ENCODE assay signal across 14 cellular contexts in the genomic region with DNA sequence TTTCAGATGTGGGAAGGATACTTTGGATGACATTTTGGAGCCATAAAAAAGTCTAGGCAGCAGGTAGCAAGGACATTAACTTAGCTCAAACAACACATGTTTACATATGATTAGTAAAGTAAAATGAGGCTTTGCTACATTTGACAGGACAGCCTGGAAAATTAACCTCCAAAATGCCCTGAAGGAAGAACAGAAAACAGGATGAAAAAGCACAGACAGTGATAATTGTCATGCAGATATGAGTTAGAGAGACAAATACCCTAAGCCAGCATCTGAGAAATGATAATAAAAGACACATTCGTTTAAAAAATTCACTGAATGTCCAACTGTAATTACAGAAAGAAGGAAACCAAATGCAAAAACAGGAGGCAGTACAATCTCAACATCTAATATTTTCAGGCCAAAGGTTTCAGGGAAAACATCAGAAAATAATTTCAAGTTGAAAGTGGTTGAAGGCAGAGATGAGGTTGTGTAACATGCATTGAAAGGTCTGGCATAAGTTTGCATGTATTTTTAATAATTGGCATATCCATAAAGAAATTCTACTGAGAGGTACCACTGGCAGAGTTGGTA. TPM values are rescaled to one million over a fixed set of nuclear protein-coding genes. Genes with fewer than 3 reads are reported as not detected.
DNase-seq lines count a peak whose midpoint lies in the region; ATAC-seq and TF ChIP-seq lines count a peak whose summit lies in the region.
"Had no signal": no experiment of that assay in that cellular context is flagged by ENCODE, and none has a peak within 500 bp of the region (broad histone marks: within the 10 kb centered on the region; RNA-seq: fewer than 3 reads in every experiment).

No MANE protein-coding gene starts in this region.

- H3K9me3 ChIP-seq in Karpas-422 (ENCODE audit: low read length) (peaks cover 12% of the 10 kb centered on the region), SK-N-SH (no peaks in the 10 kb centered on the region)

- TF ChIP-seq CTCF in 22Rv1 (IDR thresholded peaks at IDR 0.05), result no peak
- TF ChIP-seq CTCF in SK-N-SH (IDR thresholded peaks at IDR 0.05), result no peak
- no peak for TF ChIP-seq CTCF in mesothelial cell of epicardium (IDR thresholded peaks at IDR 0.05; ENCODE audit: unreplicated experiment)

- no peak overlapping the region for H3K4me3 Mint-ChIP-seq in mesothelial cell of epicardium
- H3K4me3 Mint-ChIP-seq: CD4-positive, alpha-beta T cell; GM23338 had no signal

- no peak overlapping the region for H3K4me3 ChIP-seq in Karpas-422 (ENCODE audit: low read length)
- H3K4me3 ChIP-seq in SK-N-SH (ENCODE audit: low read depth in 2 of 2, low read length in 1 of 2), result no peak overlapping the region
- H3K4me3 ChIP-seq: GM23338 had no signal

- POLR2A ChIA-PET in SK-N-SH (lab: Yijun Ruan, JAX), result interaction anchor here (0.7 to 0.9 kb wide), 2 partner anchors 236 to 237 kb away, joined by 3 to 5 read pairs; a partner anchor contains a TSS

- no peaks in the 10 kb centered on the region for H3K27me3 ChIP-seq in Karpas-422 (ENCODE audit: low read length)
- no peaks in the 10 kb centered on the region for H3K27me3 ChIP-seq in SK-N-SH (ENCODE audit: insufficient read depth)

- no peaks in the 10 kb centered on the region for H4K20me1 ChIP-seq in Karpas-422 (ENCODE audit: insufficient read depth, low read depth, low read length)
- H4K20me1 ChIP-seq in SK-N-SH (ENCODE audit: insufficient read depth), result no peaks in the 10 kb centered on the region

- CTCF ChIA-PET in SK-N-SH (lab: Yijun Ruan, JAX), result interaction anchor here (1.0 to 2.3 kb wide), 12 partner anchors 9 to 523 kb away, joined by 3 to 6 read pairs (median 3); a partner anchor contains a TSS

- H3K9me3 Mint-ChIP-seq in mesothelial cell of epicardium, result peaks cover 29% of the 10 kb centered on the region

- H3K27ac Mint-ChIP-seq in mesothelial cell of epicardium, result peak overlapping the region; percentile 10
- H3K27ac Mint-ChIP-seq: CD4-positive, alpha-beta T cell; GM23338 had no signal

- H3K9ac ChIP-seq in Karpas-422 (ENCODE audit: low read length) (no peak overlapping the region), SK-N-SH (no peak overlapping the region)

- H2AFZ ChIP-seq in Karpas-422 (ENCODE audit: low read length) (peak overlapping the region; percentile 38; the same call in 1 of the 2 replicates), SK-N-SH (ENCODE audit: low read depth) (no peak overlapping the region)
- H2AFZ ChIP-seq: GM23338 had no signal

- TF ChIP-seq RAD21 in SK-N-SH (IDR thresholded peaks at IDR 0.05; ENCODE audit: low read length), result peak; percentile 29

- TF ChIP-seq EP300 in SK-N-SH (IDR thresholded peaks at IDR 0.05; ENCODE audit: borderline replicate concordance in 1 of 2, low read depth in 1 of 2, low read length in 1 of 2), result peak in 1 of 2 experiments; percentile 98; a peak in 2 of 4 replicates

- H3K27me3 Mint-ChIP-seq in mesothelial cell of epicardium (ENCODE audit: low read depth), result no peaks in the 10 kb centered on the region
- H3K27me3 Mint-ChIP-seq: CD4-positive, alpha-beta T cell had no signal

- peaks cover 15% of the 10 kb centered on the region for H3K4me1 ChIP-seq in Karpas-422 (ENCODE audit: low read length)
- H3K4me1 ChIP-seq in SK-N-SH (ENCODE audit: control insufficient read depth in 1 of 2, insufficient read depth in 2 of 2, low read depth in 1 of 2, low read length in 1 of 2), result peaks cover 0 to 8% of the 10 kb centered on the region in 2 experiments; a peak in 2 of 4 replicates

- no peaks in the 10 kb centered on the region for H3K79me2 ChIP-seq in Karpas-422 (ENCODE audit: low read length)
- no peaks in the 10 kb centered on the region for H3K79me2 ChIP-seq in SK-N-SH (ENCODE audit: insufficient read depth)

- H3K36me3 ChIP-seq in Karpas-422 (ENCODE audit: insufficient read depth, low read length) (peaks cover 12% of the 10 kb centered on the region; the same call in 1 of the 2 replicates), SK-N-SH (replicated peaks in 1 of 2; ENCODE audit: control insufficient read depth in 1 of 2, insufficient read depth in 2 of 2, low read length in 1 of 2) (no peaks in the 10 kb centered on the region)

- 0% methylated on average over 1 of the region's 1 CpG for WGBS in SK-N-SH (ENCODE audit: low lambda C conversion rate)

- H3F3A ChIP-seq in SK-N-SH (replicated peaks; ENCODE audit: insufficient read depth), result no peaks in the 10 kb centered on the region

- DNase-seq in Karpas-422 (no peak), SK-N-SH (peak; percentile 68), mesothelial cell of epicardium (ENCODE audit: low spot score in 2 of 2, unreplicated experiment in 2 of 2) (no peak), dedifferentiated amniotic fluid mesenchymal stem cell (ENCODE audit: extremely low spot score) (no peak), NAMALWA (ENCODE audit: low spot score) (no peak)
- DNase-seq: ACHN; Caco-2; CD4-positive, alpha-beta T cell; HCEC 1CT had no signal

- ATAC-seq in GM18502 (IDR thresholded peaks at IDR 0.05; ENCODE audit: poor library complexity, unreplicated experiment), result no peak
- ATAC-seq: GM23338 had no signal

- H3K27ac ChIP-seq in 22Rv1, result peak overlapping the region; percentile 48
- H3K27ac ChIP-seq in Karpas-422 (ENCODE audit: low read length), result no peak overlapping the region
- peak overlapping the region in 1 of 2 experiments; percentile 96; a peak in 2 of 4 replicates for H3K27ac ChIP-seq in SK-N-SH (ENCODE audit: low read depth in 2 of 2, low read length in 1 of 2)
- H3K27ac ChIP-seq: C4-2B had no signal

- H3K4me2 ChIP-seq in Karpas-422 (ENCODE audit: low read depth, low read length, poor library complexity, severe bottlenecking) (no peak overlapping the region), SK-N-SH (no peak overlapping the region)
- H3K4me2 ChIP-seq: GM23338 had no signal

- H3K9me2 ChIP-seq in Karpas-422 (replicated peaks; ENCODE audit: insufficient read depth, low read length) (no peaks in the 10 kb centered on the region), SK-N-SH (no peaks in the 10 kb centered on the region)

- H3K4me1 Mint-ChIP-seq in mesothelial cell of epicardium, result peaks cover 20% of the 10 kb centered on the region

- H3K36me3 Mint-ChIP-seq in mesothelial cell of epicardium, result peaks cover 6% of the 10 kb centered on the region

TF ChIP-seq in SK-N-SH, 30 proteins besides CTCF, POLR2A, EP300 and RAD21:
- no peak for TF ChIP-seq RXRA (IDR thresholded peaks at IDR 0.05; ENCODE audit: borderline replicate concordance, low read depth)
- TF ChIP-seq GATA2 (CRISPR knock-in tag; IDR thresholded peaks at IDR 0.05), result peak; percentile 95
- TF ChIP-seq RCOR1 (IDR thresholded peaks at IDR 0.05; ENCODE audit: low read length), result peak; percentile 95
- TF ChIP-seq FOXJ3 (CRISPR knock-in tag; IDR thresholded peaks at IDR 0.05), result peak; percentile 83
- TF ChIP-seq JUND (IDR thresholded peaks at IDR 0.05), result no peak
- peak; percentile 57 for TF ChIP-seq TCF12 (IDR thresholded peaks at IDR 0.05)
- 0 out of 2 replicates have a peak, but pooled peaks have one; percentile 34 for TF ChIP-seq MXI1 (IDR thresholded peaks at IDR 0.05; ENCODE audit: low read depth, low read length)
- TF ChIP-seq CHD2 (IDR thresholded peaks at IDR 0.05; ENCODE audit: low read length, partially characterized antibody), result peak; percentile 62
- TF ChIP-seq, protein P1, sequence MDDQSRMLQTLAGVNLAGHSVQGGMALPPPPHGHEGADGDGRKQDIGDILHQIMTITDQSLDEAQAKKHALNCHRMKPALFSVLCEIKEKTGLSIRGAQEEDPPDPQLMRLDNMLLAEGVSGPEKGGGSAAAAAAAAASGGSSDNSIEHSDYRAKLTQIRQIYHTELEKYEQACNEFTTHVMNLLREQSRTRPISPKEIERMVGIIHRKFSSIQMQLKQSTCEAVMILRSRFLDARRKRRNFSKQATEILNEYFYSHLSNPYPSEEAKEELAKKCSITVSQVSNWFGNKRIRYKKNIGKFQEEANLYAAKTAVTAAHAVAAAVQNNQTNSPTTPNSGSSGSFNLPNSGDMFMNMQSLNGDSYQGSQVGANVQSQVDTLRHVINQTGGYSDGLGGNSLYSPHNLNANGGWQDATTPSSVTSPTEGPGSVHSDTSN (IDR thresholded peaks at IDR 0.05), result no peak
- no peak for TF ChIP-seq SMC3 (IDR thresholded peaks at IDR 0.05; ENCODE audit: low read depth, low read length)

RNA-seq across cellular contexts. Expression of a gene that starts 54.2 kb away (rescaled TPM):
- 16.1 and 57.4 TPM in 2 replicates for total RNA-seq in Karpas-422 (2014; rRNA removed; shearing (Covaris generic); ENCODE audit: low replicate concordance)
- 4.1 and 6.4 TPM in 2 replicates for polyA plus RNA-seq in SK-N-SH (2012; rRNA removed)
- polyA plus RNA-seq in SK-N-SH (2012; cell fraction: cytosol; rRNA removed), result 7.8 and 8.7 TPM in 2 replicates
- polyA plus RNA-seq in SK-N-SH (2012; cell fraction: nucleus; rRNA removed), result 3.7 and 7.5 TPM in 2 replicates
- total RNA-seq in mesothelial cell of epicardium, result 20.6 to 22.4 TPM (median 21.2 TPM) in 3 replicates
- total RNA-seq: Caco-2, HT-29 had no signal
